In genomic region chr7:116257156-116257555, GRCh38 we compare ENCODE assay signal across 24 cellular contexts. TPM values are rescaled to one million over a fixed set of nuclear protein-coding genes. Genes with fewer than 3 reads are reported as not detected.
"Had no signal": no experiment of that assay in that cellular context is flagged by ENCODE, and none has a peak within 500 bp of the region (broad histone marks: within the 10 kb centered on the region; RNA-seq: fewer than 3 reads in every experiment).

No MANE protein-coding gene starts in this region.

- ATAC-seq: activated CD4-positive, CD25-positive, alpha-beta regulatory T cell treated with anti-CD3 and anti-CD28 coated beads, Interleukin-2, amount 50 U/mL, for 24 hours; activated naive CD4-positive, alpha-beta T cell treated with anti-CD3 and anti-CD28 coated beads, Interleukin-2, amount 50 U/mL, for 72 hours; SK-N-SH treated with all-trans-retinoic acid at 6 μM for 48 hours had no signal

- H3K4me3 ChIP-seq: SJCRH30 had no signal

- H3K9ac ChIP-seq: KMS-11 had no signal

- H3K27me3 ChIP-seq: SJCRH30 had no signal

- H3K36me3 ChIP-seq: SJCRH30 had no signal

- H3K27ac ChIP-seq: KMS-11, SJCRH30 had no signal

- H3K27me3 Mint-ChIP-seq: activated CD4-positive, alpha-beta memory T cell treated with anti-CD3 and anti-CD28 coated beads for 36 hours; activated CD4-positive, alpha-beta T cell treated with anti-CD3 and anti-CD28 coated beads, Interleukin-2, amount 10 ng/mL, durations not matched to agents 7 days and 5 days had no signal

- H3K27ac Mint-ChIP-seq: activated CD4-positive, alpha-beta memory T cell treated with anti-CD3 and anti-CD28 coated beads for 36 hours; activated CD4-positive, alpha-beta T cell treated with anti-CD3 and anti-CD28 coated beads, Interleukin-2, amount 10 ng/mL, durations not matched to agents 7 days and 5 days; activated naive CD4-positive, alpha-beta T cell treated with anti-CD3 and anti-CD28 coated beads, Interleukin-2, amount 50 U/mL, for 72 hours; activated T-helper 1 cell treated with anti-CD3 and anti-CD28 coated beads, Interleukin-12 subunit alpha, Interleukin-12 subunit beta, Interleukin-2, Interleukin-4 antibody, amounts not matched to agents 30 ng/mL and 10 ng/mL and 1 ng/mL, durations not matched to agents 14 hours and 24 hours and 36 hours; T-helper 1 cell treated with Interleukin-12 subunit alpha and Interleukin-12 subunit beta and Interleukin-4 antibody, amounts not matched to agents 30 μg/mL and 1 μg/mL, for 36 hours had no signal

- H3K9me3 Mint-ChIP-seq: activated CD4-positive, alpha-beta memory T cell treated with anti-CD3 and anti-CD28 coated beads for 36 hours; activated CD4-positive, alpha-beta T cell treated with anti-CD3 and anti-CD28 coated beads, Interleukin-2, amount 10 ng/mL, durations not matched to agents 7 days and 5 days; activated naive CD4-positive, alpha-beta T cell treated with anti-CD3 and anti-CD28 coated beads, Interleukin-2, amount 50 U/mL, for 72 hours; activated T-helper 1 cell treated with anti-CD3 and anti-CD28 coated beads, Interleukin-12 subunit alpha, Interleukin-12 subunit beta, Interleukin-2, Interleukin-4 antibody, amounts not matched to agents 30 ng/mL and 10 ng/mL and 1 ng/mL, durations not matched to agents 14 hours and 24 hours and 36 hours; T-helper 1 cell treated with Interleukin-12 subunit alpha and Interleukin-12 subunit beta and Interleukin-4 antibody, amounts not matched to agents 30 μg/mL and 1 μg/mL, for 36 hours had no signal

- H3K9me3 ChIP-seq: SJCRH30 had no signal

- H3K4me3 Mint-ChIP-seq: activated CD4-positive, alpha-beta memory T cell treated with anti-CD3 and anti-CD28 coated beads for 36 hours; activated CD4-positive, alpha-beta T cell treated with anti-CD3 and anti-CD28 coated beads, Interleukin-2, amount 10 ng/mL, durations not matched to agents 7 days and 5 days; activated T-helper 1 cell treated with anti-CD3 and anti-CD28 coated beads, Interleukin-12 subunit alpha, Interleukin-12 subunit beta, Interleukin-2, Interleukin-4 antibody, amounts not matched to agents 30 ng/mL and 10 ng/mL and 1 ng/mL, durations not matched to agents 14 hours and 24 hours and 36 hours; T-helper 1 cell treated with Interleukin-12 subunit alpha and Interleukin-12 subunit beta and Interleukin-4 antibody, amounts not matched to agents 30 μg/mL and 1 μg/mL, for 36 hours had no signal

- DNase-seq: activated CD4-positive, alpha-beta memory T cell treated with anti-CD3 and anti-CD28 coated beads for 36 hours; activated CD4-positive, alpha-beta T cell treated with anti-CD3 and anti-CD28 coated beads, Interleukin-2, amount 10 ng/mL, durations not matched to agents 7 days and 5 days; activated CD8-positive, alpha-beta memory T cell treated with anti-CD3 and anti-CD28 coated beads, Interleukin-2, amount 50 U/mL, for 4 hours; activated effector memory CD4-positive, alpha-beta T cell treated with Interleukin-2 at 50 U/mL for 16 hours; activated naive CD4-positive, alpha-beta T cell treated with Interleukin-2 at 50 U/mL for 16 hours; cerebellar nuclear complex; NCI-H1092; NCI-H1417; NCI-H1930; NCI-H2107; NCI-H2171 treated with DMSO at 0.1 percent for 48 hours; NCI-H226; NCI-H526; NCI-H774; Right ventricle myocardium superior; RPMI8226; SJCRH30 had no signal

- H3K4me2 ChIP-seq: KMS-11 had no signal

RNA-seq across cellular contexts. Expression of gene TES, which starts 46.8 kb away (rescaled TPM):
- total RNA-seq: OCI-LY7 had no signal
